8 cellular contexts compared by ENCODE assay signal in the genomic region with DNA sequence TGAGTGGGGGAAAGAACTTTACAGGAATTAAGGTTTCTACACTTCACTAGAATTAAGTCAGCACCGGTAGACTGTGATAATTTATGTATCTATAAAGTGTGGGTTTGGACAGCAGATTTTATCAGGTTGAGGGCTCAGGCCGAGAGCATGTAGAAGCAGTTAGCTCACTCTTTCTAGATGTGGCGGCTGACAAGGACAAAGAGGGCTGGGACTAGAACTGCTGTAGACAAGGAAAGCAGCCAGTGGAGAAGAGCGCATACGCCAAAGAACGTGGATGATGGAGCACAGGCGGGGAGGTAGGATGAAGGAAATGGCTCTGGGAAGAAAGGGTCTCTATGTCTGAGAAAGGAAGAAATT. TPM values are rescaled to one million over a fixed set of nuclear protein-coding genes. Genes with fewer than 3 reads are reported as not detected.
DNase-seq lines count a peak whose midpoint lies in the region; ATAC-seq, FAIRE-seq and TF ChIP-seq lines count a peak whose summit lies in the region.

No MANE protein-coding gene starts in this region.

- ATAC-seq in HG03025 (IDR thresholded peaks at IDR 0.05; ENCODE audit: low FRiP score, unreplicated experiment): no peak

- peak overlapping the region; percentile 86 for H3K4me3 ChIP-seq in DOHH2 (ENCODE audit: low read length)
- peak overlapping the region; percentile 4 for H3K4me3 ChIP-seq in bronchial epithelial cell (ENCODE audit: low read depth, low read length)
- peak overlapping the region; percentile 21 to 99 (median 99) for H3K4me3 ChIP-seq in liver (ENCODE audit: low read depth in 1 of 3, low read length in 3 of 3)
- peak overlapping the region; percentile 89 to 92 for H3K4me3 ChIP-seq in testis

- H3K9me2 ChIP-seq in DOHH2 (replicated peaks; ENCODE audit: control insufficient read depth, low read length): no peaks in the 10 kb centered on the region

- CTCF ChIA-PET in HEK293T (lab: Yijun Ruan, JAX): interaction anchor here (0.9 to 2.0 kb wide), 6 partner anchors 8 to 369 kb away, joined by 4 to 12 read pairs (median 4); no protein-coding TSS in a partner anchor

- H3F3A ChIP-seq in DOHH2 (ENCODE audit: control insufficient read depth, insufficient read depth): no peaks in the 10 kb centered on the region

- peak overlapping the region; percentile 90 to 95 for H3K9ac ChIP-seq in liver (ENCODE audit: low read depth in 1 of 2, low read length in 2 of 2)

- no peak for TF ChIP-seq RAD21 in liver (IDR thresholded peaks at IDR 0.05)

- intact Hi-C loops in testis (cut with DNase I; ENCODE audit: low total_unique reads): no loop called here

- peak overlapping the region; percentile 81 for H3K4me2 ChIP-seq in DOHH2 (ENCODE audit: low read length)

- H3K36me3 ChIP-seq in DOHH2 (ENCODE audit: control insufficient read depth, low read length) (peaks cover 35% of the 10 kb centered on the region), bronchial epithelial cell (ENCODE audit: control insufficient read depth, insufficient read depth, low read length) (peaks cover 1% of the 10 kb centered on the region), liver (ENCODE audit: control insufficient read depth in 4 of 4, insufficient read depth in 3 of 4, low read depth in 1 of 4, low read length in 3 of 4) (peaks cover 0 to 8% (median 5%) of the 10 kb centered on the region in 4 donors), testis (ENCODE audit: low read depth, missing control alignments) (no peaks in the 10 kb centered on the region)

- peak; percentile 12 for DNase-seq in HEK293T (ENCODE audit: extremely low spot score)
- peak; percentile 74 for DNase-seq in OCI-M1 (lab: John Stamatoyannopoulos, UW)
- DNase-seq in bronchial epithelial cell (ENCODE audit: low read depth): no peak
- peak; percentile 28 for DNase-seq in testis
- no peak for DNase-seq in HPDE6-E6E7 (ENCODE audit: extremely low spot score)

- POLR2A ChIA-PET in HEK293T (lab: Yijun Ruan, JAX): interaction anchor here (0.7 to 2.4 kb wide), 31 partner anchors 8 to 1425 kb away, joined by 3 to 34 read pairs (median 4); a partner anchor contains a TSS

- no peaks in the 10 kb centered on the region for H4K20me1 ChIP-seq in DOHH2 (ENCODE audit: control insufficient read depth, insufficient read depth, low read depth, low read length)

- TF ChIP-seq POLR2A in testis (IDR thresholded peaks at IDR 0.05): no peak

- H3K27me3 ChIP-seq in DOHH2 (ENCODE audit: control insufficient read depth, low read length): no peaks in the 10 kb centered on the region
- H3K27me3 ChIP-seq in bronchial epithelial cell (ENCODE audit: control insufficient read depth, insufficient read depth, low read length): no peaks in the 10 kb centered on the region
- no peaks in the 10 kb centered on the region for H3K27me3 ChIP-seq in liver (ENCODE audit: control insufficient read depth in 4 of 4, insufficient read depth in 4 of 4, low read length in 3 of 4)
- H3K27me3 ChIP-seq in testis: no peaks in the 10 kb centered on the region

- H3K27ac ChIP-seq in DOHH2 (ENCODE audit: low read depth, low read length): no peak overlapping the region
- H3K27ac ChIP-seq in liver (ENCODE audit: low read depth in 1 of 2, low read length in 2 of 2): peak overlapping the region in 1 of 2 donors; percentile 25
- H3K27ac ChIP-seq in testis: peak overlapping the region in 1 of 2 donors; percentile 94

- peaks cover 24% of the 10 kb centered on the region for H3K4me1 ChIP-seq in DOHH2 (ENCODE audit: control insufficient read depth, low read length)
- peaks cover 4 to 20% (median 12%) of the 10 kb centered on the region in 4 donors for H3K4me1 ChIP-seq in liver (ENCODE audit: control insufficient read depth in 4 of 4, insufficient read depth in 4 of 4, low read length in 3 of 4)
- no peaks in the 10 kb centered on the region for H3K4me1 ChIP-seq in testis

- H3K79me2 ChIP-seq in DOHH2 (ENCODE audit: control insufficient read depth, low read length): peaks cover 41% of the 10 kb centered on the region

- FAIRE-seq in bronchial epithelial cell (lab: Jason Lieb, UNC): no peak

- TF ChIP-seq CTCF in DOHH2 (IDR thresholded peaks at IDR 0.05; ENCODE audit: low read depth, low read length, poor library complexity, severe bottlenecking) (no peak), bronchial epithelial cell (IDR thresholded peaks at IDR 0.05; ENCODE audit: insufficient read depth, low read length, severe bottlenecking) (no peak), liver (IDR thresholded peaks at IDR 0.05; ENCODE audit: low read depth, low read length, missing input control) (no peak), testis (IDR thresholded peaks at IDR 0.05) (no peak)

- 29% methylated on average over 7 of the region's 7 CpGs for WGBS in liver
- 5 to 9% methylated on average over 7 of the region's 7 CpGs for WGBS in testis, 2 donors

- no peaks in the 10 kb centered on the region for H3K9me3 ChIP-seq in DOHH2 (ENCODE audit: control insufficient read depth, insufficient read depth, low read length)
- no peaks in the 10 kb centered on the region for H3K9me3 ChIP-seq in liver (ENCODE audit: control insufficient read depth in 4 of 4, low read length in 3 of 4)
- H3K9me3 ChIP-seq in testis: no peaks in the 10 kb centered on the region

TF ChIP-seq in HEK293T, 16 proteins besides CTCF, POLR2A, EP300 and RAD21:
- no peak for TF ChIP-seq LEF1 (IDR thresholded peaks at IDR 0.05; ENCODE audit: borderline replicate concordance)
- no peak for TF ChIP-seq BHLHE40 (IDR thresholded peaks at IDR 0.05; ENCODE audit: borderline replicate concordance)

TF ChIP-seq in liver, 16 proteins besides CTCF, POLR2A, EP300 and RAD21:
- TF ChIP-seq RXRA (IDR thresholded peaks at IDR 0.05) (no peak), EGR1 (IDR thresholded peaks at IDR 0.05; ENCODE audit: low read depth in 2 of 2) (no peak), GABPA (IDR thresholded peaks at IDR 0.05 in 1 of 2, conservative IDR thresholded peaks at IDR 0.05 in 1 of 2) (no peak), YY1 (IDR thresholded peaks at IDR 0.05) (no peak), SP1 (IDR thresholded peaks at IDR 0.05) (no peak)

RNA-seq across cellular contexts. Expression of a gene that starts 0.5 kb away (rescaled TPM):
- total RNA-seq in bronchial epithelial cell (18.3 and 38.7 TPM in 2 replicates), liver (10 to 100 TPM; 17.1 to 35.5 TPM), testis (10 to 100 TPM; 61.7 to 69.9 TPM)
- polyA plus RNA-seq in liver (10 to 100 TPM; 15.0 to 40.4 TPM), testis (ENCODE audit: insufficient read depth, low read depth, low replicate concordance) (52.9 TPM)

Comparison
In these comparisons a context has a peak if more than half of its experiments do, and no peak if none do; other contexts are left out.
1. H3K4me3 ChIP-seq: peak in every context shown above with its lines; median percentile 99 in liver; 90 in testis; 86 in DOHH2; 4 in bronchial epithelial cell.
2. DNase-seq: peak in HEK293T (single experiment), OCI-M1 (single experiment) and testis (single experiment); none in bronchial epithelial cell (single experiment) and HPDE6-E6E7 (single experiment).